8 cellular contexts compared by ENCODE assay signal in the genomic region with DNA sequence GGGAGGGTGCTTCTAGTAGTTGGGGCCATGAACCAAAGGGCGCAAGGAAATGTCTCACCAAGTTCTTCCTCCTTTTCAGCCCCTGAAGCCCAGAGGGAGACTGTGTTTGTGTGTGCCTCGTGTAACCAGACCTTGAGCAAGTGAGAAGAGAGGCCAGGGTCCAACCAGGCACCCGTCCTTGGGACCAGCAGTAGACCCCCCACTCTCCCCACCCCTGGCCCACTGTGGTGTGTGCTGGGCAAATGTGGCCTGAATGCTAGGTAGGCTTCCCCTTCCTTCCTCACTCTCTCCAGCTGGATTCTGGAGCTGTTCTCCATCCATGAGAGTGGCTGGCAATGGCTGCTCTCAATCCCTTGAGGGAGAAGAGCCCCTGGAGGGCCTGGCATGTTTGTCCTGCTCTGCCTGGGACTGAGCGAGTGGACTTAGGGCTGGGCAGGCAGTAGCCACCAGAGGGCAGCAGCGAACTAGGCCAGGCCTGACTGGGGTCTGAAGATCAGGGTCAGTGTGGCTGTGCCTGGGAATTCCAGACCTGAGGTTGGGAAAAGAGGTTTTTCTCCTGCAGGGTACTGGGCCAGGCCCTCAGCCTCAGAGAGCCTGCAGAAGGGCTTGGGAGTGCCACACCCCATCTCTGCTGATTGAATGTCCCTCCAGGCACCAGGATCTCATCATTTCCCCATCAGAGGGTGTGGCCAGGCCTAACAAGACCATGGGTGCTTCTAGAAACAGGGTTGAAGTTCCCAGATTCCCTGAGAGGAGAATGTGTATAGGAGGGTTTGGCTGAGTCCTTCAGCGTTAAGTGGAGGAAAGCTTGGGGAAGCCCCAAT. TPM values are rescaled to one million over a fixed set of nuclear protein-coding genes. Genes with fewer than 3 reads are reported as not detected.
DNase-seq lines count a peak whose midpoint lies in the region; ATAC-seq, FAIRE-seq and TF ChIP-seq lines count a peak whose summit lies in the region.

No MANE protein-coding gene starts in this region.

- TF ChIP-seq EP300 in transverse colon (IDR thresholded peaks at IDR 0.05; ENCODE audit: low read depth): no peak

- DNase-seq in CD14-positive monocyte (ENCODE audit: low spot score): no peak
- DNase-seq in H54 (ENCODE audit: insufficient read length, low spot score): peak; percentile 95
- peak; percentile 68 for DNase-seq in NCI-H510A (lab: John Stamatoyannopoulos, UW)
- peak; percentile 66 for DNase-seq in activated CD8-positive, alpha-beta memory T cell treated with anti-CD3 and anti-CD28 coated beads, Interleukin-2, amount 10 ng/mL, durations not matched to agents 7 days and 5 days
- no peak for DNase-seq in esophagus squamous epithelium (lab: John Stamatoyannopoulos, UW)
- DNase-seq in natural killer cell: peak; percentile 44
- DNase-seq in transverse colon: peak; percentile 53

- intact Hi-C loops in CD14-positive monocyte (cut with micrococcal nuclease) (no loop called here), esophagus squamous epithelium (cut with DNase I) (no loop called here), natural killer cell (cut with micrococcal nuclease) (loop anchor here (2.0 kb wide), 1 partner anchor 269 kb away; no protein-coding TSS in a partner anchor), transverse colon (cut with DNase I; ENCODE audit: low total_unique reads) (no loop called here)

- TF ChIP-seq CTCF in CD14-positive monocyte (IDR thresholded peaks at IDR 0.05): peak; percentile 75
- TF ChIP-seq CTCF in esophagus squamous epithelium (IDR thresholded peaks at IDR 0.05): peak; percentile 17 to 69 (median 62)
- peak; percentile 70 for TF ChIP-seq CTCF in natural killer cell (IDR thresholded peaks at IDR 0.05)
- TF ChIP-seq CTCF in transverse colon (IDR thresholded peaks at IDR 0.05): peak; percentile 55 to 80 (median 68)

- no peak overlapping the region for H3K4me3 ChIP-seq in esophagus squamous epithelium
- no peak overlapping the region for H3K4me3 ChIP-seq in transverse colon

- H3K27me3 ChIP-seq in esophagus squamous epithelium (no peaks in the 10 kb centered on the region), transverse colon (no peaks in the 10 kb centered on the region)

- CTCF ChIA-PET in activated CD8-positive, alpha-beta memory T cell treated with anti-CD3 and anti-CD28 coated beads, Interleukin-2, amount 10 ng/mL, durations not matched to agents 7 days and 5 days (lab: Charles Lee): interaction anchor here (0.8 to 7.3 kb wide), 10 partner anchors 9 to 129 kb away, joined by 3 to 29 read pairs (median 3); no protein-coding TSS in a partner anchor

- whole genome bisulfite sequencing in esophagus squamous epithelium, 2 donors: 56 to 100% methylated on average over 1 to 3 of the region's 6 CpGs
- WGBS in transverse colon (ENCODE audit: low coverage in 1 of 2), 2 donors: 65% methylated on average over 6 of the region's 6 CpGs; no CpG with 5 or more reads in 1 of the 2 donors

- H3K27me3 Mint-ChIP-seq in CD14-positive monocyte (ENCODE audit: low read depth in 3 of 3): peaks cover 0 to 2% (median 0%) of the 10 kb centered on the region in 3 donors
- H3K27me3 Mint-ChIP-seq in activated CD8-positive, alpha-beta memory T cell treated with anti-CD3 and anti-CD28 coated beads, Interleukin-2, amount 10 ng/mL, durations not matched to agents 7 days and 5 days: no peaks in the 10 kb centered on the region
- H3K27me3 Mint-ChIP-seq in natural killer cell (ENCODE audit: low read depth in 2 of 2): no peaks in the 10 kb centered on the region

- no peak overlapping the region for H3K4me3 Mint-ChIP-seq in CD14-positive monocyte
- no peak overlapping the region for H3K4me3 Mint-ChIP-seq in activated CD8-positive, alpha-beta memory T cell treated with anti-CD3 and anti-CD28 coated beads, Interleukin-2, amount 10 ng/mL, durations not matched to agents 7 days and 5 days
- no peak overlapping the region for H3K4me3 Mint-ChIP-seq in natural killer cell

- H3K4me1 ChIP-seq in esophagus squamous epithelium (no peaks in the 10 kb centered on the region), transverse colon (no peaks in the 10 kb centered on the region)

- H3K27ac ChIP-seq in esophagus squamous epithelium: no peak overlapping the region
- no peak overlapping the region for H3K27ac ChIP-seq in transverse colon

- H3K36me3 ChIP-seq in esophagus squamous epithelium (peaks cover 20 to 83% (median 32%) of the 10 kb centered on the region in 3 donors), transverse colon (peaks cover 0 to 38% (median 18%) of the 10 kb centered on the region in 4 donors)

- H3K9me3 Mint-ChIP-seq in CD14-positive monocyte: peaks cover 0 to 2% (median 0%) of the 10 kb centered on the region in 7 donors
- H3K9me3 Mint-ChIP-seq in activated CD8-positive, alpha-beta memory T cell treated with anti-CD3 and anti-CD28 coated beads, Interleukin-2, amount 10 ng/mL, durations not matched to agents 7 days and 5 days (ENCODE audit: low read depth): no peaks in the 10 kb centered on the region
- no peaks in the 10 kb centered on the region for H3K9me3 Mint-ChIP-seq in natural killer cell

- H3K27ac Mint-ChIP-seq in CD14-positive monocyte: peak overlapping the region in 3 of 7 donors; percentile 8 to 70 (median 46)
- no peak overlapping the region for H3K27ac Mint-ChIP-seq in activated CD8-positive, alpha-beta memory T cell treated with anti-CD3 and anti-CD28 coated beads, Interleukin-2, amount 10 ng/mL, durations not matched to agents 7 days and 5 days
- peak overlapping the region in 1 of 2 donors; percentile 24 for H3K27ac Mint-ChIP-seq in natural killer cell

- H3K9me3 ChIP-seq in esophagus squamous epithelium (no peaks in the 10 kb centered on the region), transverse colon (no peaks in the 10 kb centered on the region)

- TF ChIP-seq POLR2A in H54 (IDR thresholded peaks at IDR 0.05; ENCODE audit: low read depth, low read length): no peak
- TF ChIP-seq POLR2A in esophagus squamous epithelium (IDR thresholded peaks at IDR 0.05): no peak
- no peak for TF ChIP-seq POLR2A in transverse colon (IDR thresholded peaks at IDR 0.05)

- peak; percentile 36 for FAIRE-seq in H54 (lab: Jason Lieb, UNC)

- peak; percentile 77 for ATAC-seq in activated CD8-positive, alpha-beta memory T cell treated with anti-CD3 and anti-CD28 coated beads, Interleukin-2, amount 10 ng/mL, durations not matched to agents 7 days and 5 days
- ATAC-seq in natural killer cell: peak; percentile 66 to 84 (median 82)
- ATAC-seq in GM18909 (IDR thresholded peaks at IDR 0.05; ENCODE audit: poor library complexity, unreplicated experiment): no peak

- H3K36me3 Mint-ChIP-seq in CD14-positive monocyte: peaks cover 67 to 79% of the 10 kb centered on the region in 2 donors
- H3K36me3 Mint-ChIP-seq in activated CD8-positive, alpha-beta memory T cell treated with anti-CD3 and anti-CD28 coated beads, Interleukin-2, amount 10 ng/mL, durations not matched to agents 7 days and 5 days: peaks cover 15% of the 10 kb centered on the region
- peaks cover 8% of the 10 kb centered on the region for H3K36me3 Mint-ChIP-seq in natural killer cell

- in situ Hi-C loops in transverse colon (cut with MboI; ENCODE audit: low pct_ligation_motif_present in 1 of 4, low pct_unique_long_range_greater_than_20kb in 1 of 4, low sequenced_read_pairs in 3 of 4): no loop called here

- H3K4me1 Mint-ChIP-seq in CD14-positive monocyte (no peaks in the 10 kb centered on the region), natural killer cell (peaks cover 0 to 3% of the 10 kb centered on the region in 2 donors)
- H3K4me1 Mint-ChIP-seq in activated CD8-positive, alpha-beta memory T cell treated with anti-CD3 and anti-CD28 coated beads, Interleukin-2, amount 10 ng/mL, durations not matched to agents 7 days and 5 days: peaks cover under 1% of the 10 kb centered on the region

RNA-seq across cellular contexts. Expression of gene SFRP5, which starts 12.4 kb away (rescaled TPM):
- not detected for polyA plus RNA-seq in CD14-positive monocyte
- total RNA-seq in activated CD8-positive, alpha-beta memory T cell treated with anti-CD3 and anti-CD28 coated beads, Interleukin-2, amount 10 ng/mL, durations not matched to agents 7 days and 5 days: not detected
- total RNA-seq in esophagus squamous epithelium (1 to 10 TPM in 1 of 4 donors, under 1 TPM in 2, not detected in 1; 0.44 to 2.7 (median 0.70) TPM), natural killer cell (not detected), transverse colon (10 to 100 TPM in 1 of 4 donors, 1 to 10 TPM in 3; 3.8 to 10.1 (median 5.8) TPM)

RNA-seq across cellular contexts. Expression of gene ZFYVE27, which starts 22.4 kb away (rescaled TPM):
- 1 to 10 TPM; 6.2 to 9.7 TPM for polyA plus RNA-seq in CD14-positive monocyte
- 10 to 100 TPM; 31.4 to 32.8 TPM for total RNA-seq in activated CD8-positive, alpha-beta memory T cell treated with anti-CD3 and anti-CD28 coated beads, Interleukin-2, amount 10 ng/mL, durations not matched to agents 7 days and 5 days
- 10 to 100 TPM; 10.1 to 16.0 (median 13.4) TPM for total RNA-seq in esophagus squamous epithelium
- 10 to 100 TPM; 63.0 to 82.8 (median 76.4) TPM for total RNA-seq in natural killer cell
- 100 to 1,000 TPM in 1 of 4 donors, 10 to 100 TPM in 3; 46.4 to 102 (median 63.9) TPM for total RNA-seq in transverse colon

RNA-seq across cellular contexts. Expression of gene MARVELD1, which starts 45.8 kb away (rescaled TPM):
- polyA plus RNA-seq in CD14-positive monocyte: 1 to 10 TPM; 3.7 to 9.2 TPM
- total RNA-seq in activated CD8-positive, alpha-beta memory T cell treated with anti-CD3 and anti-CD28 coated beads, Interleukin-2, amount 10 ng/mL, durations not matched to agents 7 days and 5 days: 1 to 10 TPM; 2.8 to 3.0 TPM
- total RNA-seq in esophagus squamous epithelium (10 to 100 TPM in 2 of 4 donors, 1 to 10 TPM in 2; 4.0 to 20.5 (median 12.3) TPM), natural killer cell (under 1 TPM; 0.40 to 0.84 (median 0.40) TPM), transverse colon (10 to 100 TPM in 2 of 4 donors, 1 to 10 TPM in 2; 5.6 to 24.6 (median 13.6) TPM)

Comparison
In these comparisons a context has a peak if more than half of its experiments do, and no peak if none do; other contexts are left out.
1. DNase-seq: peak in H54 (single experiment), NCI-H510A (single experiment), activated CD8-positive, alpha-beta memory T cell treated with anti-CD3 and anti-CD28 coated beads, Interleukin-2, amount 10 ng/mL, durations not matched to agents 7 days and 5 days (single experiment), natural killer cell (single experiment) and transverse colon (single experiment); none in CD14-positive monocyte (single experiment) and esophagus squamous epithelium (single experiment).
2. Peak in every context shown above with its lines, with median percentiles within 50 percentile points of each other: CTCF ChIP-seq.